ENCODE assay signal across 1 cellular context in the genomic region with DNA sequence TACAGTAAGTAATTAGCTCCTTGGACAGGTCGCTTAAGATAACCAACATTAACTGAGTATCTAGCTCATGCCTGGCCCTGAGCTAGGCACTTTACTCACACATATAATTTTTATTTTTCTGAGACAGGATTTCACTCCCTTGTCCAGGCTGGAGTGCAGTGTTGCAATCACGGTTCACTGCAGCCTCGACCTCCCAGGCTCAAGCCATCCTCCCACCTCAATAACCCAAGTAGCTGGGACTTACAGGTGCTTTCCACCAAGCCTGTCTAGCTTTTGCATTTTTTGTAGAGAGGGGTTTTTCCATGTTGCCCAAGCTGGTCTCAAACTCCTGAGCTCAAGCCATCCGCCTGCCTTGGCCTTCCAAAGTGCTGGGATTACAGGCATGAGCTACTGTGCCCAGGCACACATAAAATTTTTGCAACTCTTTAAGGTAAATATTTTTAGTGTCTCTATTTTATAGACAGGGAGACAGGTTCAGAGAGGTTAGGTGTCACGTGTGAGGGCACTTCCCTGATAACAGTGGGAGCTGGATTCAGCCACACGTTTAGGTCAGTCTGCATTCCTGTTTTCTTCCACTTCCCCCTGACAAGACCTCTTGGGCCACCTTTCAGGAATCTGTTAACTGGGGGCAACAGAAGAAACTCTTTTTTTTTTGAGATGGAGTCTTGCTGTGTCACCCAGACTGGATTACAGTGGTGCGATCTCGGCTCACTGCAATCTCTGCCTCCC.
TF ChIP-seq lines count a peak whose summit lies in the region.

No MANE protein-coding gene starts in this region.

TF ChIP-seq in endothelial cell of umbilical vein, 7 proteins besides CTCF, POLR2A, EP300 and RAD21:
- TF ChIP-seq FOS (IDR thresholded peaks at IDR 0.05; ENCODE audit: borderline replicate concordance, insufficient read depth, low read length): no peak
- TF ChIP-seq POLR2AphosphoS5 (IDR thresholded peaks at IDR 0.05; ENCODE audit: insufficient read depth, low read depth, low read length): no peak
- no peak for TF ChIP-seq JUN (IDR thresholded peaks at IDR 0.05; ENCODE audit: borderline replicate concordance, insufficient read depth, insufficient read length, low read depth)
- no peak for TF ChIP-seq GATA2 (IDR thresholded peaks at IDR 0.05; ENCODE audit: insufficient read depth, insufficient read length, low read depth, low read length)
- no peak for TF ChIP-seq MYC (IDR thresholded peaks at IDR 0.05; ENCODE audit: low read depth, low read length)
- TF ChIP-seq, protein P1, sequence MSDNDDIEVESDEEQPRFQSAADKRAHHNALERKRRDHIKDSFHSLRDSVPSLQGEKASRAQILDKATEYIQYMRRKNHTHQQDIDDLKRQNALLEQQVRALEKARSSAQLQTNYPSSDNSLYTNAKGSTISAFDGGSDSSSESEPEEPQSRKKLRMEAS (IDR thresholded peaks at IDR 0.05; ENCODE audit: insufficient read depth, insufficient read length): no peak
- no peak for TF ChIP-seq EZH2 (IDR thresholded peaks at IDR 0.05; ENCODE audit: borderline replicate concordance, low read depth, low read length, severe bottlenecking)
